ENCODE assay signal across 15 cellular contexts in genomic region chr10:3399756-3400155, GRCh38.
DNase-seq lines count a peak whose midpoint lies in the region; ATAC-seq, FAIRE-seq and TF ChIP-seq lines count a peak whose summit lies in the region.
"Had no signal": no experiment of that assay in that cellular context is flagged by ENCODE, and none has a peak within 500 bp of the region (broad histone marks: within the 10 kb centered on the region; RNA-seq: fewer than 3 reads in every experiment).

No MANE protein-coding gene starts in this region.

- no peak overlapping the region for H3K4ac ChIP-seq in H1 (replicated peaks; ENCODE audit: insufficient read length, low read depth, low read length)

- H3K4me1 ChIP-seq in right cardiac atrium (ENCODE audit: control insufficient read depth, insufficient read depth, low read length) (peaks cover 2% of the 10 kb centered on the region), H1 (replicated peaks in 1 of 4; ENCODE audit: control insufficient read depth in 3 of 4, insufficient read depth in 4 of 4, low read length in 3 of 4) (peaks cover 0 to 6% (median 2%) of the 10 kb centered on the region in 4 experiments; a peak in 4 of 7 replicates)
- H3K4me1 ChIP-seq: Peyer's patch had no signal

- ATAC-seq in right cardiac atrium (no peak), HG02610 (IDR thresholded peaks at IDR 0.05; ENCODE audit: unreplicated experiment) (no peak)
- ATAC-seq: CD8-positive, alpha-beta T cell; GM12878 had no signal

- WGBS in right cardiac atrium: 49% methylated on average over 6 of the region's 6 CpGs
- 88% methylated on average over 6 of the region's 6 CpGs; no CpG with 5 or more reads in 1 of the 2 experiments for WGBS in H1 (ENCODE audit: extremely low coverage in 1 of 2, insufficient coverage in 1 of 2, insufficient read length in 1 of 2, insufficient replicate concordance in 2 of 2, low coverage in 1 of 2, low lambda C conversion rate in 2 of 2, missing lambda C conversion rate in 1 of 2), 2 experiments

- no peak for TF ChIP-seq POLR2A in H1 (IDR thresholded peaks at IDR 0.05; ENCODE audit: control extremely low read depth in 1 of 2, low read depth in 2 of 2, low read length in 2 of 2)

- no peaks in the 10 kb centered on the region for H3K79me2 ChIP-seq in H1 (ENCODE audit: control insufficient read depth in 1 of 2, insufficient read depth in 2 of 2, low read length in 2 of 2)

- no peaks in the 10 kb centered on the region for H3K36me3 ChIP-seq in H1 (ENCODE audit: control insufficient read depth in 2 of 4, insufficient read depth in 4 of 4, low read length in 3 of 4)
- H3K36me3 ChIP-seq: Peyer's patch, WERI-Rb-1 had no signal

- 0 out of 2 replicates have a peak, but pooled peaks cover 1% of the 10 kb centered on the region for H3K23me2 ChIP-seq in H1 (ENCODE audit: low read depth, low read length)

- TF ChIP-seq RAD21 in H1 (IDR thresholded peaks at IDR 0.05 in 1 of 2, conservative IDR thresholded peaks at IDR 0.05 in 1 of 2; ENCODE audit: low read depth in 2 of 2, low read length in 2 of 2): no peak

- peak overlapping the region; percentile 43 to 81 (median 75) for H3K27ac Mint-ChIP-seq in nephron
- H3K27ac Mint-ChIP-seq: CD8-positive, alpha-beta T cell had no signal

- FAIRE-seq in H1 (lab: Jason Lieb, UNC): no peak
- FAIRE-seq: GM12878 had no signal

- no peak for TF ChIP-seq CTCF in H1 (IDR thresholded peaks at IDR 0.05; ENCODE audit: control extremely low read depth in 1 of 3, insufficient read depth in 1 of 3, low read depth in 1 of 3, low read length in 3 of 3)
- TF ChIP-seq CTCF in nephron (IDR thresholded peaks at IDR 0.05; ENCODE audit: unreplicated experiment in 3 of 3): no peak

- no peaks in the 10 kb centered on the region for H3K27me3 ChIP-seq in right cardiac atrium (ENCODE audit: control insufficient read depth, insufficient read depth)
- no peaks in the 10 kb centered on the region for H3K27me3 ChIP-seq in H1 (replicated peaks in 1 of 4; ENCODE audit: control insufficient read depth in 3 of 4, extremely low read depth in 1 of 4, insufficient read depth in 3 of 4, low read length in 3 of 4)
- H3K27me3 ChIP-seq: dorsolateral prefrontal cortex, Peyer's patch had no signal

- no peak overlapping the region for H2BK15ac ChIP-seq in H1 (ENCODE audit: low read length)

- peaks cover 53% of the 10 kb centered on the region for H3K4me1 Mint-ChIP-seq in nephron

- H3K36me3 Mint-ChIP-seq in nephron (ENCODE audit: low read depth): no peaks in the 10 kb centered on the region
- H3K36me3 Mint-ChIP-seq: CD8-positive, alpha-beta T cell had no signal

- H3K9me3 ChIP-seq in right cardiac atrium (ENCODE audit: control insufficient read depth, low read length) (no peaks in the 10 kb centered on the region), H1 (ENCODE audit: insufficient read depth in 2 of 2, low read depth in 1 of 2, low read length in 1 of 2) (no peaks in the 10 kb centered on the region; a peak in 1 of 4 replicates)
- H3K9me3 ChIP-seq: Peyer's patch had no signal

- peaks cover 9% of the 10 kb centered on the region for H3K27me3 Mint-ChIP-seq in nephron (ENCODE audit: low read depth)

- no peaks in the 10 kb centered on the region for H4K20me1 ChIP-seq in H1 (replicated peaks in 1 of 2; ENCODE audit: control insufficient read depth in 1 of 2, insufficient read depth in 2 of 2, low read length in 2 of 2)

- H4K91ac ChIP-seq in H1 (replicated peaks; ENCODE audit: insufficient read length, low read length): no peak overlapping the region

- H3K4me3 ChIP-seq in right cardiac atrium (ENCODE audit: low read length): no peak overlapping the region
- H3K4me3 ChIP-seq in H1 (ENCODE audit: extremely low read depth in 1 of 4, insufficient read depth in 2 of 4, low read depth in 3 of 4, low read length in 4 of 4): no peak overlapping the region
- H3K4me3 ChIP-seq: GM12878, Peyer's patch had no signal

- 0 out of 2 replicates have a peak overlapping the region, but pooled peaks have one; percentile 75 for H2BK5ac ChIP-seq in H1 (ENCODE audit: low read depth, low read length)

- no peak overlapping the region for H3K4me3 Mint-ChIP-seq in nephron
- H3K4me3 Mint-ChIP-seq: CD8-positive, alpha-beta T cell; naive B cell had no signal

- H3K23ac ChIP-seq in H1 (ENCODE audit: insufficient read length): no peak overlapping the region

- no peak overlapping the region for H2BK12ac ChIP-seq in H1 (ENCODE audit: low read depth, low read length)

- H2AFZ ChIP-seq in H1 (ENCODE audit: low read length): no peak overlapping the region

- TF ChIP-seq EP300 in H1 (IDR thresholded peaks at IDR 0.05; ENCODE audit: borderline replicate concordance in 1 of 2, low read depth in 2 of 2, low read length in 2 of 2): no peak

- 0 out of 7 replicates have a peak overlapping the region, but pooled peaks of 1 of the 4 experiments have one; percentile 11 for H3K9ac ChIP-seq in H1 (replicated peaks in 1 of 4; ENCODE audit: extremely low read depth in 1 of 4, low read depth in 3 of 4, low read length in 3 of 4)

- POLR2A ChIA-PET in H1 (lab: Charles Lee; ENCODE audit: partially characterized antibody): no interaction called here

- no peak overlapping the region for H2AK5ac ChIP-seq in H1 (ENCODE audit: low read depth, low read length)

- CTCF ChIA-PET in H1 (lab: Charles Lee; ENCODE audit: partially characterized antibody): no interaction called here

- no peak overlapping the region for H3K14ac ChIP-seq in H1 (ENCODE audit: insufficient read length)

- H4K8ac ChIP-seq in H1 (ENCODE audit: extremely low read depth, insufficient read depth, low read length): no peak overlapping the region

- no peaks in the 10 kb centered on the region for H3K79me1 ChIP-seq in H1 (ENCODE audit: low read depth, low read length)

- H3K27ac ChIP-seq in right cardiac atrium (ENCODE audit: low read length) (peak overlapping the region; percentile 19), H1 (ENCODE audit: low read depth, low read length) (no peak overlapping the region)
- H3K27ac ChIP-seq: WERI-Rb-1 had no signal

- no peak overlapping the region for H2BK20ac ChIP-seq in H1 (ENCODE audit: low read length)

- H2BK120ac ChIP-seq in H1 (replicated peaks; ENCODE audit: low read depth, low read length): no peak overlapping the region

- no peak overlapping the region for H4K5ac ChIP-seq in H1 (ENCODE audit: insufficient read length, low read depth, low read length)

- H3K4me2 ChIP-seq in H1 (ENCODE audit: insufficient read depth in 1 of 2, low read depth in 2 of 2, low read length in 2 of 2): no peak overlapping the region

- no peak overlapping the region for H3K56ac ChIP-seq in H1 (replicated peaks; ENCODE audit: insufficient read length, low read depth, low read length)

- DNase-seq in right cardiac atrium (no peak), cardiac septum (ENCODE audit: low spot score) (no peak), H1 (ENCODE audit: low read depth in 1 of 2, low spot score in 2 of 2) (no peak), KG1 (lab: John Stamatoyannopoulos, UW) (no peak), cortex of kidney (lab: John Stamatoyannopoulos, UW) (no peak)
- DNase-seq in stimulated activated naive CD4-positive, alpha-beta T cell treated with Interleukin-2 at 50 U/mL for 16 hours (lab: John Stamatoyannopoulos, UW): no peak
- DNase-seq: naive B cell, NCI-H2029 treated with DMSO at 0.1 percent for 48 hours, Peyer's patch, WERI-Rb-1 had no signal

- intact Hi-C loops in right cardiac atrium (cut with DNase I): no loop called here
- intact Hi-C loops in cardiac septum (cut with DNase I): no loop called here

- peaks cover 3% of the 10 kb centered on the region for H3K9me3 Mint-ChIP-seq in nephron
- H3K9me3 Mint-ChIP-seq: CD8-positive, alpha-beta T cell had no signal

- no peak overlapping the region for H3K18ac ChIP-seq in H1 (ENCODE audit: extremely low read depth, low read length)
